In the genomic region with DNA sequence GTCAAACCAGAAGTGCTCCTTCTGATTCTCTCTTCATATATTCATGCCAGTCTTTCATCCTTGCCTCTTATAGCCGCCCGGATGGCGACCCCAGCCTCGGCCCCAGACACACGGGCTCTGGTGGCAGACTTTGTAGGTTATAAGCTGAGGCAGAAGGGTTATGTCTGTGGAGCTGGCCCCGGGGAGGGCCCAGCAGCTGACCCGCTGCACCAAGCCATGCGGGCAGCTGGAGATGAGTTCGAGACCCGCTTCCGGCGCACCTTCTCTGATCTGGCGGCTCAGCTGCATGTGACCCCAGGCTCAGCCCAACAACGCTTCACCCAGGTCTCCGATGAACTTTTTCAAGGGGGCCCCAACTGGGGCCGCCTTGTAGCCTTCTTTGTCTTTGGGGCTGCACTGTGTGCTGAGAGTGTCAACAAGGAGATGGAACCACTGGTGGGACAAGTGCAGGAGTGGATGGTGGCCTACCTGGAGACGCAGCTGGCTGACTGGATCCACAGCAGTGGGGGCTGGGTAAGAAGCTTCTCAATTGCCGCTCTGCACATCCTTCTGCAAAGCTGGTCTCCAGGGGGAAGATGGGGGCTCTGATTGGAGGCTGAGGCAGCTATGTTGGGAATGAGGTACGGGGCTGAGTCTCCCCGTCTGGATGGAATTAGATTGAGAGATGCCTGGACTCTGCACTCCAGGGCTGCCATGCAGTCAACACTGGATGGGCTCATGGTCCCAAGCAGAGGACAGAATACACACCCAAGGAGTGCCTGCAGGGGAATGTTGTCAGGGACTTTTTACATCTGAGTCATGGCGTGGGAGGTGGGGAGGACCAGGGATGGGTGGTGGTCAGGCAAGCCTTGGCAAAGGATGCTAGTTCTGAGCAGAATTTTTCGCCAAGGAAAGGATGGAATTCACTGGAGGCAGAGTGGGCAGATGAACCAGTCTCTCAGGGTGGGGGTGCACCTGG, we compare ENCODE assay signal across 6 cellular contexts. TPM values are rescaled to one million over a fixed set of nuclear protein-coding genes. Genes with fewer than 3 reads are reported as not detected.
DNase-seq lines count a peak whose midpoint lies in the region; ATAC-seq and TF ChIP-seq lines count a peak whose summit lies in the region.

No MANE protein-coding gene starts in this region.

- H2AK5ac ChIP-seq in neuronal stem cell (ENCODE audit: low read depth, low read length) = peak overlapping the region; percentile 20

- in situ Hi-C loops in mammary epithelial cell (cut with MboI; ENCODE audit: low sequenced_read_pairs in 2 of 2) = loop anchor here in 1 of 2 donors (25.0 kb wide), 1 partner anchor 254 kb away; the partner anchor contains the start of genes AP1G2, THTPA and ZFHX2

- ATAC-seq in HG02970 (IDR thresholded peaks at IDR 0.05; ENCODE audit: low FRiP score, unreplicated experiment) (no peak), GM21423 (IDR thresholded peaks at IDR 0.05; ENCODE audit: unreplicated experiment) (no peak)

- no peak overlapping the region for H2BK120ac ChIP-seq in neuronal stem cell (ENCODE audit: low read depth, low read length)

- no peak overlapping the region for H3K14ac ChIP-seq in neuronal stem cell (ENCODE audit: low read length)

- H3K27me3 ChIP-seq in mammary epithelial cell (ENCODE audit: insufficient read depth, low read length) (no peaks in the 10 kb centered on the region), neuronal stem cell (ENCODE audit: control insufficient read depth in 3 of 3, insufficient read depth in 3 of 3, low read depth in 1 of 3, low read length in 3 of 3) (no peaks in the 10 kb centered on the region)

- WGBS in mammary epithelial cell (ENCODE audit: low coverage, missing lambda C conversion rate) = 83% methylated on average over 18 of the region's 22 CpGs
- no CpG with 5 or more reads among the region's 22 CpGs for WGBS in neuronal stem cell (ENCODE audit: extremely low coverage in 2 of 2, insufficient read length in 2 of 2, insufficient replicate concordance in 1 of 2), 2 donors

- peaks cover 64% of the 10 kb centered on the region for H3K79me2 ChIP-seq in mammary epithelial cell (ENCODE audit: insufficient read depth, low read length)

- H3K36me3 ChIP-seq in mammary epithelial cell (ENCODE audit: insufficient read depth, low read length) (peaks cover 24% of the 10 kb centered on the region), neuronal stem cell (replicated peaks in 1 of 2; ENCODE audit: control insufficient read depth in 2 of 2, insufficient read depth in 2 of 2, low read length in 2 of 2) (peaks cover 21 to 52% of the 10 kb centered on the region in 2 donors)

- CTCF ChIA-PET in mammary epithelial cell (lab: Charles Lee; ENCODE audit: low non-redundant PET) = no interaction called here

- no peak overlapping the region for H2BK15ac ChIP-seq in neuronal stem cell (ENCODE audit: low read length)

- intact Hi-C loops in mammary epithelial cell (cut with micrococcal nuclease) = loop anchor here (5.0 to 10.0 kb wide), 2 partner anchors 171 to 333 kb away; no protein-coding TSS in a partner anchor

- H3K27ac ChIP-seq in mammary epithelial cell (ENCODE audit: insufficient read depth, low read depth, low read length) = peak overlapping the region; percentile 88
- no peak overlapping the region for H3K27ac ChIP-seq in neuronal stem cell (replicated peaks; ENCODE audit: low read length)

- peaks cover 7% of the 10 kb centered on the region for H3K79me1 ChIP-seq in neuronal stem cell (ENCODE audit: low read depth, low read length)

- no peak overlapping the region for H3K4ac ChIP-seq in neuronal stem cell (ENCODE audit: low read length)

- H3K23ac ChIP-seq in neuronal stem cell (ENCODE audit: low read depth, low read length, poor library complexity) = no peak overlapping the region

- H3K18ac ChIP-seq in neuronal stem cell (ENCODE audit: low read length) = no peak overlapping the region

- TSS peak; percentile 78 for BruUV-seq in mammary epithelial cell (replicated peaks; lab: Mats Ljungman, UMichigan)

- no peaks in the 10 kb centered on the region for H4K20me1 ChIP-seq in mammary epithelial cell (ENCODE audit: insufficient read depth, low read length)

- H2BK12ac ChIP-seq in neuronal stem cell (ENCODE audit: low read length) = no peak overlapping the region

- no peak overlapping the region for H4K91ac ChIP-seq in neuronal stem cell (ENCODE audit: low read depth, low read length, poor library complexity)

- H3K9me3 ChIP-seq in mammary epithelial cell (replicated peaks; ENCODE audit: insufficient read depth, low read length) = no peaks in the 10 kb centered on the region
- peaks cover 0 to 2% of the 10 kb centered on the region in 2 donors for H3K9me3 ChIP-seq in neuronal stem cell (replicated peaks in 1 of 2; ENCODE audit: control insufficient read depth in 2 of 2, insufficient read depth in 1 of 2, low read depth in 1 of 2, low read length in 2 of 2)

- H2AFZ ChIP-seq in mammary epithelial cell (ENCODE audit: low read depth, low read length) (no peak overlapping the region), neuronal stem cell (ENCODE audit: low read length) (no peak overlapping the region)

- H3K9ac ChIP-seq in mammary epithelial cell (ENCODE audit: insufficient read depth, low read length) (peak overlapping the region; percentile 96), neuronal stem cell (ENCODE audit: low read depth, low read length, poor library complexity) (no peak overlapping the region)

- H2BK5ac ChIP-seq in neuronal stem cell (ENCODE audit: low read length) = no peak overlapping the region

- H4K8ac ChIP-seq in neuronal stem cell (ENCODE audit: low read depth, low read length) = no peak overlapping the region

- TF ChIP-seq CTCF in GM12864 (IDR thresholded peaks at IDR 0.05; ENCODE audit: low read depth, low read length, missing control alignments) = no peak
- TF ChIP-seq CTCF in mammary epithelial cell (conservative IDR thresholded peaks at IDR 0.05 in 1 of 2, IDR thresholded peaks at IDR 0.05 in 1 of 2; ENCODE audit: extremely low read depth in 1 of 2, insufficient read depth in 1 of 2, low read depth in 1 of 2, low read length in 2 of 2) = no peak

- H3K4me2 ChIP-seq in mammary epithelial cell (ENCODE audit: insufficient read depth, low read depth, low read length) (peak overlapping the region; percentile 80), neuronal stem cell (ENCODE audit: insufficient read depth, low read length, poor library complexity, severe bottlenecking) (peak overlapping the region; percentile 37)

- no peak for DNase-seq in GM12864 (ENCODE audit: low read depth)
- DNase-seq in mammary epithelial cell = peak; percentile 87
- no peak for DNase-seq in neuronal stem cell (ENCODE audit: low spot score)
- DNase-seq in activated naive CD4-positive, alpha-beta T cell treated with anti-CD3 and anti-CD28 coated beads, Interleukin-2, amount 50 U/mL, for 16 hours = no peak

- dilution Hi-C loops in mammary epithelial cell (cut with HindIII; ENCODE audit: low sequenced_read_pairs) = loop anchor here (5.0 to 10.0 kb wide), 3 partner anchors 71 to 333 kb away; partner anchors contain the start of gene RNF212B

- H3K4me3 ChIP-seq in GM12864 (ENCODE audit: low read depth, low read length) (peak overlapping the region; percentile 87), mammary epithelial cell (replicated peaks in 1 of 3; ENCODE audit: insufficient read depth in 1 of 3, low read depth in 2 of 3, low read length in 3 of 3) (peak overlapping the region; percentile 67 to 88 (median 83)), neuronal stem cell (ENCODE audit: low read length in 2 of 2) (peak overlapping the region in 1 of 2 donors; percentile 82)

- H3K4me1 ChIP-seq in mammary epithelial cell (ENCODE audit: insufficient read depth, low read length) (peaks cover 36% of the 10 kb centered on the region), neuronal stem cell (ENCODE audit: control insufficient read depth in 2 of 2, insufficient read depth in 1 of 2, low read depth in 1 of 2, low read length in 2 of 2) (peaks cover 5 to 7% of the 10 kb centered on the region in 2 donors)

RNA-seq across cellular contexts. Expression of gene BCL2L2, which starts 1.3 kb away (rescaled TPM):
- total RNA-seq in mammary epithelial cell = 10 to 100 TPM; 22.0 to 63.9 TPM
- 24.6 TPM for polyA plus RNA-seq in mammary epithelial cell
- polyA minus RNA-seq in mammary epithelial cell = 28.2 TPM
- polyA plus RNA-seq in neuronal stem cell (2013, experiment 1 of 2) = 8.6 TPM
- 9.0 TPM for polyA plus RNA-seq in neuronal stem cell (2013, experiment 2 of 2)

RNA-seq across cellular contexts. Expression of gene PPP1R3E, which starts 5.3 kb away (rescaled TPM):
- total RNA-seq in mammary epithelial cell = 1 to 10 TPM; 3.7 to 5.3 TPM
- polyA plus RNA-seq in mammary epithelial cell = 2.9 TPM
- not detected for polyA minus RNA-seq in mammary epithelial cell
- polyA plus RNA-seq in neuronal stem cell (2013, experiment 1 of 2) = 14.3 TPM
- 13.4 TPM for polyA plus RNA-seq in neuronal stem cell (2013, experiment 2 of 2)

RNA-seq across cellular contexts. Expression of gene PABPN1, which starts 13.3 kb away (rescaled TPM):
- total RNA-seq in mammary epithelial cell = 100 to 1,000 TPM in 1 of 2 donors, 10 to 100 TPM in 1; 43.0 to 148 TPM
- polyA plus RNA-seq in mammary epithelial cell = 154 TPM
- 91.6 TPM for polyA minus RNA-seq in mammary epithelial cell
- polyA plus RNA-seq in neuronal stem cell (2013, experiment 1 of 2) = 311 TPM
- polyA plus RNA-seq in neuronal stem cell (2013, experiment 2 of 2) = 303 TPM

RNA-seq across cellular contexts. Expression of gene HOMEZ, which starts 22.0 kb away (rescaled TPM):
- total RNA-seq in mammary epithelial cell = 10 to 100 TPM; 13.0 to 19.9 TPM
- 27.4 TPM for polyA plus RNA-seq in mammary epithelial cell
- 29.3 TPM for polyA minus RNA-seq in mammary epithelial cell
- polyA plus RNA-seq in neuronal stem cell (2013, experiment 1 of 2) = 39.9 TPM
- 39.2 TPM for polyA plus RNA-seq in neuronal stem cell (2013, experiment 2 of 2)

RNA-seq across cellular contexts. Expression of gene SLC22A17, which starts 44.7 kb away (rescaled TPM):
- total RNA-seq in mammary epithelial cell = 1 to 10 TPM; 4.2 to 5.1 TPM
- 1.7 TPM for polyA plus RNA-seq in mammary epithelial cell
- polyA minus RNA-seq in mammary epithelial cell = not detected
- 62.0 TPM for polyA plus RNA-seq in neuronal stem cell (2013, experiment 1 of 2)
- polyA plus RNA-seq in neuronal stem cell (2013, experiment 2 of 2) = 60.0 TPM
